In genomic region chr7:11486271-11486670, GRCh38 we compare ENCODE assay signal across 2 cellular contexts.
TF ChIP-seq lines count a peak whose summit lies in the region.

No MANE protein-coding gene starts in this region.

TF ChIP-seq in liver, 16 proteins besides CTCF, POLR2A, EP300 and RAD21 (continued from another document):
- TF ChIP-seq ZBTB33 (IDR thresholded peaks at IDR 0.05), result no peak
- no peak for TF ChIP-seq TAF1 (conservative IDR thresholded peaks at IDR 0.05)
- TF ChIP-seq ATF3 (IDR thresholded peaks at IDR 0.05), result no peak
TF ChIP-seq in liver: peak in this region for 0.

TF ChIP-seq in HepG2, 621 proteins besides CTCF, POLR2A, EP300 and RAD21 (continued from another document):
- no peak for TF ChIP-seq ZSCAN5A (CRISPR knock-in tag; IDR thresholded peaks at IDR 0.05; ENCODE audit: borderline replicate concordance)
- TF ChIP-seq ZNF121 (CRISPR knock-in tag; IDR thresholded peaks at IDR 0.05), result no peak
- no peak for TF ChIP-seq DR1 (CRISPR knock-in tag; IDR thresholded peaks at IDR 0.05)
- TF ChIP-seq KLF16 (CRISPR knock-in tag; IDR thresholded peaks at IDR 0.05), result no peak
- no peak for TF ChIP-seq ZNF530 (CRISPR knock-in tag; IDR thresholded peaks at IDR 0.05; ENCODE audit: low read depth)
- TF ChIP-seq XBP1 (CRISPR knock-in tag; IDR thresholded peaks at IDR 0.05), result no peak
- no peak for TF ChIP-seq SP5 (CRISPR knock-in tag; IDR thresholded peaks at IDR 0.05; ENCODE audit: borderline replicate concordance, low read depth)
- TF ChIP-seq HHEX (CRISPR knock-in tag; IDR thresholded peaks at IDR 0.05), result no peak
